In the genomic region with DNA sequence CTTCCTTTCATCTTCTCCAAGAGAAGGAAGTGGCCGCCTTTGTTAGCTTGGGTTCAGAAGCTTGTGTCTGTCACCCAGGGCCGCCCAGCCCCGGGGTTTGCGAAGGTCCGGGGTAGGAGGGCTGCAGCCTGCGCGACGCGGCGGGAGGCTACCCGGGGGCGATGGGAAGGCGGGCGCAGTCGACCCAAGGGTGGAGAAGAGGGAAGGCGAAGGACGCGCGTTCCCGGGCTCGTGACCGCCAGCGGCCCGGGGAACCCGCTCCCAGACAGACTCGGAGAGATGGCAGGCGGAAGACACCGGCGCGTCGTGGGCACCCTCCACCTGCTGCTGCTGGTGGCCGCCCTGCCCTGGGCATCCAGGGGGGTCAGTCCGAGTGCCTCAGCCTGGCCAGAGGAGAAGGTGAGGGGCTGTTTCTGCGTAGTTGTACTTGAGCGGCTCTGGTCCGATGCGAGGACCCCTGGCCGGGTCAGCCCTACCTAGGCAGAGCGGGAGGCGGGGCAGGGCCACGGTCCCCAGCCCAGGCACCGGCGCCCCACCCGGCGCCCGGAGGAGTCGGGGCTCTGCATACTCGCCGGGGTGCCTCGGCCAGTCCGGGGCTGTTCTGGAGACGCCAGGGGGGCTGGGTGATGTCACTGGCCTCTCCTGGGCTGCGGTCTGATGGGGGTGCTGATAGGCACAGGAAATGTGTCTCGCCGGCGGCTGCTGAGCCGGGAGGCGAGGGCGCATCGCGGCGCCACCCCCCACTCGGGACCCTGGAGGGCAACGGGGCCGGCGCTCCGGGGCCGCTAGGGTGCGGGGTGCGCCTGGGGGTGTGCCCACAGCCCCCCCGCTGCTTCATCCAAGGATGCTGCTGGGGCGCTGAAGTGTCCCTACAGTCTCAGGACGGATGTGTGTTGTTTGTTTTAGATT, we compare ENCODE assay signal across 1 cellular context.
A peak's percentile ranks its signal among the peaks of the same experiment; 100 is the strongest.
TF ChIP-seq lines count a peak whose summit lies in the region.

A gene (plus strand): TSS at position 178 of the 909 bp plus-strand sequence. CDS start 102 bp downstream, at position 280.

TF ChIP-seq in HepG2, 621 proteins besides CTCF, POLR2A, EP300 and RAD21 (continued from another document and continues in another):
- TF ChIP-seq, protein P1, sequence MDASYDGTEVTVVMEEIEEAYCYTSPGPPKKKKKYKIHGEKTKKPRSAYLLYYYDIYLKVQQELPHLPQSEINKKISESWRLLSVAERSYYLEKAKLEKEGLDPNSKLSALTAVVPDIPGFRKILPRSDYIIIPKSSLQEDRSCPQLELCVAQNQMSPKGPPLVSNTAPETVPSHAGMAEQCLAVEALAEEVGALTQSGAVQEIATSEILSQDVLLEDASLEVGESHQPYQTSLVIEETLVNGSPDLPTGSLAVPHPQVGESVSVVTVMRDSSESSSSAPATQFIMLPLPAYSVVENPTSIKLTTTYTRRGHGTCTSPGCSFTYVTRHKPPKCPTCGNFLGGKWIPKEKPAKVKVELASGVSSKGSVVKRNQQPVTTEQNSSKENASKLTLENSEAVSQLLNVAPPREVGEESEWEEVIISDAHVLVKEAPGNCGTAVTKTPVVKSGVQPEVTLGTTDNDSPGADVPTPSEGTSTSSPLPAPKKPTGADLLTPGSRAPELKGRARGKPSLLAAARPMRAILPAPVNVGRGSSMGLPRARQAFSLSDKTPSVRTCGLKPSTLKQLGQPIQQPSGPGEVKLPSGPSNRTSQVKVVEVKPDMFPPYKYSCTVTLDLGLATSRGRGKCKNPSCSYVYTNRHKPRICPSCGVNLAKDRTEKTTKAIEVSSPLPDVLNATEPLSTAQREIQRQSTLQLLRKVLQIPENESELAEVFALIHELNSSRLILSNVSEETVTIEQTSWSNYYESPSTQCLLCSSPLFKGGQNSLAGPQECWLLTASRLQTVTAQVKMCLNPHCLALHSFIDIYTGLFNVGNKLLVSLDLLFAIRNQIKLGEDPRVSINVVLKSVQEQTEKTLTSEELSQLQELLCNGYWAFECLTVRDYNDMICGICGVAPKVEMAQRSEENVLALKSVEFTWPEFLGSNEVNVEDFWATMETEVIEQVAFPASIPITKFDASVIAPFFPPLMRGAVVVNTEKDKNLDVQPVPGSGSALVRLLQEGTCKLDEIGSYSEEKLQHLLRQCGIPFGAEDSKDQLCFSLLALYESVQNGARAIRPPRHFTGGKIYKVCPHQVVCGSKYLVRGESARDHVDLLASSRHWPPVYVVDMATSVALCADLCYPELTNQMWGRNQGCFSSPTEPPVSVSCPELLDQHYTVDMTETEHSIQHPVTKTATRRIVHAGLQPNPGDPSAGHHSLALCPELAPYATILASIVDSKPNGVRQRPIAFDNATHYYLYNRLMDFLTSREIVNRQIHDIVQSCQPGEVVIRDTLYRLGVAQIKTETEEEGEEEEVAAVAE (CRISPR knock-in tag; IDR thresholded peaks at IDR 0.05; ENCODE audit: borderline replicate concordance), result no peak
- TF ChIP-seq ZNF670 (CRISPR knock-in tag; IDR thresholded peaks at IDR 0.05; ENCODE audit: borderline replicate concordance) (0 out of 2 replicates have a peak, but pooled peaks have one; percentile 46), SMAD3 (CRISPR knock-in tag; IDR thresholded peaks at IDR 0.05) (no peak), ZNF816 (CRISPR knock-in tag; IDR thresholded peaks at IDR 0.05; ENCODE audit: borderline replicate concordance) (0 out of 2 replicates have a peak, but pooled peaks have one; percentile 41), TRIM24 (CRISPR knock-in tag; IDR thresholded peaks at IDR 0.05) (no peak), ZSCAN21 (CRISPR knock-in tag; IDR thresholded peaks at IDR 0.05; ENCODE audit: borderline replicate concordance) (no peak), YY1 (IDR thresholded peaks at IDR 0.05; ENCODE audit: insufficient read depth, insufficient replicate concordance, low read depth, low read length) (no peak), HNRNPK (IDR thresholded peaks at IDR 0.05; ENCODE audit: low read depth, low read length, poor library complexity, severe bottlenecking) (no peak), SIN3A (IDR thresholded peaks at IDR 0.05; ENCODE audit: borderline replicate concordance, low read depth, low read length) (no peak), ELF3 (CRISPR knock-in tag; IDR thresholded peaks at IDR 0.05) (no peak; the same call in 1 of the 2 replicates), RARA (CRISPR knock-in tag; IDR thresholded peaks at IDR 0.05) (no peak), U2AF1 (optimal IDR thresholded peaks at IDR 0.05; ENCODE audit: low read depth, low read length) (no peak), AKAP8 (CRISPR knock-in tag; IDR thresholded peaks at IDR 0.05) (no peak), SIN3B (IDR thresholded peaks at IDR 0.05; ENCODE audit: low read length) (no peak), ZNF136 (CRISPR knock-in tag; IDR thresholded peaks at IDR 0.05; ENCODE audit: low read depth) (0 out of 2 replicates have a peak, but pooled peaks have one; percentile 41), ZMYM2 (CRISPR knock-in tag; IDR thresholded peaks at IDR 0.05) (no peak), EEA1 (CRISPR knock-in tag; IDR thresholded peaks at IDR 0.05; ENCODE audit: borderline replicate concordance) (no peak), BRD4 (CRISPR knock-in tag; IDR thresholded peaks at IDR 0.05) (no peak)
- TF ChIP-seq, protein P2, sequence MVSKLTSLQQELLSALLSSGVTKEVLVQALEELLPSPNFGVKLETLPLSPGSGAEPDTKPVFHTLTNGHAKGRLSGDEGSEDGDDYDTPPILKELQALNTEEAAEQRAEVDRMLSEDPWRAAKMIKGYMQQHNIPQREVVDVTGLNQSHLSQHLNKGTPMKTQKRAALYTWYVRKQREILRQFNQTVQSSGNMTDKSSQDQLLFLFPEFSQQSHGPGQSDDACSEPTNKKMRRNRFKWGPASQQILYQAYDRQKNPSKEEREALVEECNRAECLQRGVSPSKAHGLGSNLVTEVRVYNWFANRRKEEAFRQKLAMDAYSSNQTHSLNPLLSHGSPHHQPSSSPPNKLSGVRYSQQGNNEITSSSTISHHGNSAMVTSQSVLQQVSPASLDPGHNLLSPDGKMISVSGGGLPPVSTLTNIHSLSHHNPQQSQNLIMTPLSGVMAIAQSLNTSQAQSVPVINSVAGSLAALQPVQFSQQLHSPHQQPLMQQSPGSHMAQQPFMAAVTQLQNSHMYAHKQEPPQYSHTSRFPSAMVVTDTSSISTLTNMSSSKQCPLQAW (CRISPR knock-in tag; IDR thresholded peaks at IDR 0.05), result no peak
- TF ChIP-seq, protein P3, sequence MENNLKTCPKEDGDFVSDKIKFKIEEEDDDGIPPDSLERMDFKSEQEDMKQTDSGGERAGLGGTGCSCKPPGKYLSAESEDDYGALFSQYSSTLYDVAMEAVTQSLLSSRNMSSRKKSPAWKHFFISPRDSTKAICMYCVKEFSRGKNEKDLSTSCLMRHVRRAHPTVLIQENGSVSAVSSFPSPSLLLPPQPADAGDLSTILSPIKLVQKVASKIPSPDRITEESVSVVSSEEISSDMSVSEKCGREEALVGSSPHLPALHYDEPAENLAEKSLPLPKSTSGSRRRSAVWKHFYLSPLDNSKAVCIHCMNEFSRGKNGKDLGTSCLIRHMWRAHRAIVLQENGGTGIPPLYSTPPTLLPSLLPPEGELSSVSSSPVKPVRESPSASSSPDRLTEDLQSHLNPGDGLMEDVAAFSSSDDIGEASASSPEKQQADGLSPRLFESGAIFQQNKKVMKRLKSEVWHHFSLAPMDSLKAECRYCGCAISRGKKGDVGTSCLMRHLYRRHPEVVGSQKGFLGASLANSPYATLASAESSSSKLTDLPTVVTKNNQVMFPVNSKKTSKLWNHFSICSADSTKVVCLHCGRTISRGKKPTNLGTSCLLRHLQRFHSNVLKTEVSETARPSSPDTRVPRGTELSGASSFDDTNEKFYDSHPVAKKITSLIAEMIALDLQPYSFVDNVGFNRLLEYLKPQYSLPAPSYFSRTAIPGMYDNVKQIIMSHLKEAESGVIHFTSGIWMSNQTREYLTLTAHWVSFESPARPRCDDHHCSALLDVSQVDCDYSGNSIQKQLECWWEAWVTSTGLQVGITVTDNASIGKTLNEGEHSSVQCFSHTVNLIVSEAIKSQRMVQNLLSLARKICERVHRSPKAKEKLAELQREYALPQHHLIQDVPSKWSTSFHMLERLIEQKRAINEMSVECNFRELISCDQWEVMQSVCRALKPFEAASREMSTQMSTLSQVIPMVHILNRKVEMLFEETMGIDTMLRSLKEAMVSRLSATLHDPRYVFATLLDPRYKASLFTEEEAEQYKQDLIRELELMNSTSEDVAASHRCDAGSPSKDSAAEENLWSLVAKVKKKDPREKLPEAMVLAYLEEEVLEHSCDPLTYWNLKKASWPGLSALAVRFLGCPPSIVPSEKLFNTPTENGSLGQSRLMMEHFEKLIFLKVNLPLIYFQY (CRISPR knock-in tag; IDR thresholded peaks at IDR 0.05; ENCODE audit: borderline replicate concordance), result no peak
- TF ChIP-seq, protein P4, sequence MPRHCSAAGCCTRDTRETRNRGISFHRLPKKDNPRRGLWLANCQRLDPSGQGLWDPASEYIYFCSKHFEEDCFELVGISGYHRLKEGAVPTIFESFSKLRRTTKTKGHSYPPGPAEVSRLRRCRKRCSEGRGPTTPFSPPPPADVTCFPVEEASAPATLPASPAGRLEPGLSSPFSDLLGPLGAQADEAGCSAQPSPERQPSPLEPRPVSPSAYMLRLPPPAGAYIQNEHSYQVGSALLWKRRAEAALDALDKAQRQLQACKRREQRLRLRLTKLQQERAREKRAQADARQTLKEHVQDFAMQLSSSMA (CRISPR knock-in tag; IDR thresholded peaks at IDR 0.05), result no peak
- TF ChIP-seq, protein P5, sequence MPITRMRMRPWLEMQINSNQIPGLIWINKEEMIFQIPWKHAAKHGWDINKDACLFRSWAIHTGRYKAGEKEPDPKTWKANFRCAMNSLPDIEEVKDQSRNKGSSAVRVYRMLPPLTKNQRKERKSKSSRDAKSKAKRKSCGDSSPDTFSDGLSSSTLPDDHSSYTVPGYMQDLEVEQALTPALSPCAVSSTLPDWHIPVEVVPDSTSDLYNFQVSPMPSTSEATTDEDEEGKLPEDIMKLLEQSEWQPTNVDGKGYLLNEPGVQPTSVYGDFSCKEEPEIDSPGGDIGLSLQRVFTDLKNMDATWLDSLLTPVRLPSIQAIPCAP (CRISPR knock-in tag; IDR thresholded peaks at IDR 0.05; ENCODE audit: low read depth), result no peak
- TF ChIP-seq, protein P6, sequence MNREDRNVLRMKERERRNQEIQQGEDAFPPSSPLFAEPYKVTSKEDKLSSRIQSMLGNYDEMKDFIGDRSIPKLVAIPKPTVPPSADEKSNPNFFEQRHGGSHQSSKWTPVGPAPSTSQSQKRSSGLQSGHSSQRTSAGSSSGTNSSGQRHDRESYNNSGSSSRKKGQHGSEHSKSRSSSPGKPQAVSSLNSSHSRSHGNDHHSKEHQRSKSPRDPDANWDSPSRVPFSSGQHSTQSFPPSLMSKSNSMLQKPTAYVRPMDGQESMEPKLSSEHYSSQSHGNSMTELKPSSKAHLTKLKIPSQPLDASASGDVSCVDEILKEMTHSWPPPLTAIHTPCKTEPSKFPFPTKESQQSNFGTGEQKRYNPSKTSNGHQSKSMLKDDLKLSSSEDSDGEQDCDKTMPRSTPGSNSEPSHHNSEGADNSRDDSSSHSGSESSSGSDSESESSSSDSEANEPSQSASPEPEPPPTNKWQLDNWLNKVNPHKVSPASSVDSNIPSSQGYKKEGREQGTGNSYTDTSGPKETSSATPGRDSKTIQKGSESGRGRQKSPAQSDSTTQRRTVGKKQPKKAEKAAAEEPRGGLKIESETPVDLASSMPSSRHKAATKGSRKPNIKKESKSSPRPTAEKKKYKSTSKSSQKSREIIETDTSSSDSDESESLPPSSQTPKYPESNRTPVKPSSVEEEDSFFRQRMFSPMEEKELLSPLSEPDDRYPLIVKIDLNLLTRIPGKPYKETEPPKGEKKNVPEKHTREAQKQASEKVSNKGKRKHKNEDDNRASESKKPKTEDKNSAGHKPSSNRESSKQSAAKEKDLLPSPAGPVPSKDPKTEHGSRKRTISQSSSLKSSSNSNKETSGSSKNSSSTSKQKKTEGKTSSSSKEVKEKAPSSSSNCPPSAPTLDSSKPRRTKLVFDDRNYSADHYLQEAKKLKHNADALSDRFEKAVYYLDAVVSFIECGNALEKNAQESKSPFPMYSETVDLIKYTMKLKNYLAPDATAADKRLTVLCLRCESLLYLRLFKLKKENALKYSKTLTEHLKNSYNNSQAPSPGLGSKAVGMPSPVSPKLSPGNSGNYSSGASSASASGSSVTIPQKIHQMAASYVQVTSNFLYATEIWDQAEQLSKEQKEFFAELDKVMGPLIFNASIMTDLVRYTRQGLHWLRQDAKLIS (CRISPR knock-in tag; IDR thresholded peaks at IDR 0.05), result no peak
- TF ChIP-seq, protein P7, sequence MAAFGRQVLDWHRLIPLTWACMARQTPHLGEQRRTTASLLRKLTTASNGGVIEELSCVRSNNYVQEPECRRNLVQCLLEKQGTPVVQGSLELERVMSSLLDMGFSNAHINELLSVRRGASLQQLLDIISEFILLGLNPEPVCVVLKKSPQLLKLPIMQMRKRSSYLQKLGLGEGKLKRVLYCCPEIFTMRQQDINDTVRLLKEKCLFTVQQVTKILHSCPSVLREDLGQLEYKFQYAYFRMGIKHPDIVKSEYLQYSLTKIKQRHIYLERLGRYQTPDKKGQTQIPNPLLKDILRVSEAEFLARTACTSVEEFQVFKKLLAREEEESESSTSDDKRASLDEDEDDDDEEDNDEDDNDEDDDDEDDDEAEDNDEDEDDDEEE (CRISPR knock-in tag; IDR thresholded peaks at IDR 0.05), result no peak
- TF ChIP-seq, protein P8, sequence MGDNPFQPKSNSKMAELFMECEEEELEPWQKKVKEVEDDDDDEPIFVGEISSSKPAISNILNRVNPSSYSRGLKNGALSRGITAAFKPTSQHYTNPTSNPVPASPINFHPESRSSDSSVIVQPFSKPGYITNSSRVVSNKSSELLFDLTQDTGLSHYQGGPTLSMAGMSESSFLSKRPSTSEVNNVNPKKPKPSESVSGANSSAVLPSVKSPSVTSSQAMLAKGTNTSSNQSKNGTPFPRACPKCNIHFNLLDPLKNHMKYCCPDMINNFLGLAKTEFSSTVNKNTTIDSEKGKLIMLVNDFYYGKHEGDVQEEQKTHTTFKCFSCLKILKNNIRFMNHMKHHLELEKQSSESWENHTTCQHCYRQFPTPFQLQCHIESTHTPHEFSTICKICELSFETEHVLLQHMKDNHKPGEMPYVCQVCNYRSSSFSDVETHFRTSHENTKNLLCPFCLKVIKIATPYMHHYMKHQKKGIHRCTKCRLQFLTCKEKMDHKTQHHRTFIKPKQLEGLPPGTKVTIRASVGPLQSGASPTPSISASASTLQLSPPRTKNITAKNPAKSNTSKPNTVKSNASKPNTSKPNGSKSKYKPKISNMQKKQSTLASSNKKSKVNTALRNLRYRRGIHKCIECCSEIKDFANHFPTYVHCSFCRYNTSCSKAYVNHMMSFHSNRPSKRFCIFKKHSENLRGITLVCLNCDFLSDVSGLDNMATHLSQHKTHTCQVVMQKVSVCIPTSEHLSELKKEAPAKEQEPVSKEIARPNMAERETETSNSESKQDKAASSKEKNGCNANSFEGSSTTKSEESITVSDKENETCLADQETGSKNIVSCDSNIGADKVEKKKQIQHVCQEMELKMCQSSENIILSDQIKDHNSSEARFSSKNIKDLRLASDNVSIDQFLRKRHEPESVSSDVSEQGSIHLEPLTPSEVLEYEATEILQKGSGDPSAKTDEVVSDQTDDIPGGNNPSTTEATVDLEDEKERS (CRISPR knock-in tag; IDR thresholded peaks at IDR 0.05), result peak; percentile 55; the same call in 1 of the 2 replicates
- TF ChIP-seq, protein P9, sequence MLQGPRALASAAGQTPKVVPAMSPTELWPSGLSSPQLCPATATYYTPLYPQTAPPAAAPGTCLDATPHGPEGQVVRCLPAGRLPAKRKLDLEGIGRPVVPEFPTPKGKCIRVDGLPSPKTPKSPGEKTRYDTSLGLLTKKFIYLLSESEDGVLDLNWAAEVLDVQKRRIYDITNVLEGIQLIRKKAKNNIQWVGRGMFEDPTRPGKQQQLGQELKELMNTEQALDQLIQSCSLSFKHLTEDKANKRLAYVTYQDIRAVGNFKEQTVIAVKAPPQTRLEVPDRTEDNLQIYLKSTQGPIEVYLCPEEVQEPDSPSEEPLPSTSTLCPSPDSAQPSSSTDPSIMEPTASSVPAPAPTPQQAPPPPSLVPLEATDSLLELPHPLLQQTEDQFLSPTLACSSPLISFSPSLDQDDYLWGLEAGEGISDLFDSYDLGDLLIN (CRISPR knock-in tag; IDR thresholded peaks at IDR 0.05; ENCODE audit: borderline replicate concordance), result no peak
